19 cellular contexts compared by ENCODE assay signal in genomic region chrX:67622053-67622452, GRCh38.
DNase-seq lines count a peak whose midpoint lies in the region; ATAC-seq and TF ChIP-seq lines count a peak whose summit lies in the region.
"Had no signal": no experiment of that assay in that cellular context is flagged by ENCODE, and none has a peak within 500 bp of the region (broad histone marks: within the 10 kb centered on the region; RNA-seq: fewer than 3 reads in every experiment).

No MANE protein-coding gene starts in this region.

- TF ChIP-seq POLR2A in IMR-90 (IDR thresholded peaks at IDR 0.05; ENCODE audit: low read depth, low read length) = no peak

- no peak overlapping the region for H3K14ac ChIP-seq in IMR-90 (replicated peaks; ENCODE audit: low read depth, low read length)

- in situ Hi-C loops in IMR-90 (cut with MboI; ENCODE audit: low sequenced_read_pairs) = no loop called here

- no peak overlapping the region for H2AK9ac ChIP-seq in IMR-90 (replicated peaks; ENCODE audit: low read depth, low read length, poor library complexity)

- H4K5ac ChIP-seq in IMR-90 (ENCODE audit: low read depth, low read length) = no peak overlapping the region

- H4K91ac ChIP-seq in IMR-90 (ENCODE audit: insufficient read depth, low read depth, low read length) = no peak overlapping the region

- H3K9me1 ChIP-seq in IMR-90 (ENCODE audit: insufficient read depth, low read length) = no peaks in the 10 kb centered on the region

- H3F3A ChIP-seq in PC-9 (ENCODE audit: insufficient read depth, low read depth) = no peaks in the 10 kb centered on the region

- TF ChIP-seq CTCF in 22Rv1 (IDR thresholded peaks at IDR 0.05) (no peak), IMR-90 (conservative IDR thresholded peaks at IDR 0.05; ENCODE audit: low read depth, low read length) (no peak), PC-9 (conservative IDR thresholded peaks at IDR 0.05) (no peak)

- H4K20me1 ChIP-seq in IMR-90 (ENCODE audit: insufficient read depth, low read length) (no peaks in the 10 kb centered on the region), PC-9 (ENCODE audit: insufficient read depth) (no peaks in the 10 kb centered on the region)
- H4K20me1 ChIP-seq: BLaER1 had no signal

- no TSS peak for BruUV-seq in IMR-90 (replicated peaks; lab: Mats Ljungman, UMichigan)
- no TSS peak for BruUV-seq in PC-9 (replicated peaks; lab: Mats Ljungman, UMichigan)

- H3K9ac ChIP-seq in IMR-90 (ENCODE audit: low read depth, low read length) = no peak overlapping the region
- H3K9ac ChIP-seq: BLaER1, GM23248 had no signal

- ATAC-seq in Right ventricle myocardium inferior (peak; percentile 48), IMR-90 (ENCODE audit: low read depth) (no peak), HG02870 (IDR thresholded peaks at IDR 0.05; ENCODE audit: unreplicated experiment) (no peak)
- ATAC-seq: CD8-positive, alpha-beta T cell; GM12878; HCT116 had no signal

- H3K4me3 ChIP-seq in IMR-90 (ENCODE audit: insufficient read depth, low read depth, low read length) (no peak overlapping the region), PC-9 (no peak overlapping the region)
- H3K4me3 ChIP-seq: BLaER1, GM12878, GM23248 had no signal

- H3K56ac ChIP-seq in IMR-90 (ENCODE audit: extremely low read depth, insufficient read depth, low read length) = no peak overlapping the region

- H3K79me1 ChIP-seq in IMR-90 (ENCODE audit: low read depth in 1 of 2, low read length in 2 of 2) = no peaks in the 10 kb centered on the region

- WGBS in IMR-90 (ENCODE audit: extremely low coverage in 2 of 2, insufficient read length in 1 of 2), 2 experiments = 60% methylated on average over 1 of the region's 1 CpG; no CpG with 5 or more reads in 1 of the 2 experiments

- no peak overlapping the region for H2BK15ac ChIP-seq in IMR-90 (ENCODE audit: low read depth, low read length)

- H3K27ac ChIP-seq in 22Rv1 = peak overlapping the region; percentile 53
- H3K27ac ChIP-seq in IMR-90 (ENCODE audit: insufficient read depth, low read length) = no peak overlapping the region
- no peak overlapping the region for H3K27ac ChIP-seq in PC-9
- H3K27ac ChIP-seq: BLaER1, C4-2B, GM23248 had no signal

- POLR2A ChIA-PET in IMR-90 (lab: Charles Lee; ENCODE audit: unreplicated experiment) = no interaction called here
- POLR2A ChIA-PET in PC-9 (lab: Charles Lee; ENCODE audit: unreplicated experiment) = no interaction called here

- H2BK20ac ChIP-seq in IMR-90 (ENCODE audit: low read depth, low read length) = no peak overlapping the region

- H4K8ac ChIP-seq in IMR-90 (ENCODE audit: low read depth in 2 of 2, low read length in 2 of 2) = no peak overlapping the region

- H2AFZ ChIP-seq in IMR-90 (replicated peaks; ENCODE audit: low read length, poor library complexity) = no peak overlapping the region
- no peak overlapping the region for H2AFZ ChIP-seq in PC-9
- H2AFZ ChIP-seq: GM23248 had no signal

- DNase-seq in Right ventricle myocardium inferior (ENCODE audit: missing footprints) = no peak
- no peak for DNase-seq in cardiac septum (ENCODE audit: low spot score)
- DNase-seq in IMR-90 = no peak
- peak; percentile 21 for DNase-seq in fibroblast of gingiva (ENCODE audit: low read depth)
- no peak for DNase-seq in NCI-H146 treated with DMSO at 0.1 percent for 48 hours (lab: John Stamatoyannopoulos, UW; ENCODE audit: unreplicated experiment)
- no peak for DNase-seq in PC-9
- DNase-seq: 8988T; CD4-positive, CD25-positive, alpha-beta regulatory T cell; CD8-positive, alpha-beta T cell; DMS53; DND-41; GM23248; H9 had no signal

- H2AK5ac ChIP-seq in IMR-90 (ENCODE audit: low read depth, low read length) = no peak overlapping the region

- no peak overlapping the region for H2BK5ac ChIP-seq in IMR-90 (ENCODE audit: low read depth, low read length, poor library complexity, severe bottlenecking)

- H3K9me3 ChIP-seq in IMR-90 (ENCODE audit: control insufficient read depth, insufficient read depth, low read length) (0 out of 2 replicates have a peak, but pooled peaks cover 1% of the 10 kb centered on the region), PC-9 (ENCODE audit: insufficient read depth, low read depth) (no peaks in the 10 kb centered on the region)

- no peak for TF ChIP-seq RAD21 in IMR-90 (IDR thresholded peaks at IDR 0.05; ENCODE audit: low read length)

- H3K23ac ChIP-seq in IMR-90 (ENCODE audit: low read depth, low read length) = no peak overlapping the region

- no peak overlapping the region for H3K4me2 ChIP-seq in IMR-90 (ENCODE audit: low read depth, low read length)
- H3K4me2 ChIP-seq in PC-9 = no peak overlapping the region
- H3K4me2 ChIP-seq: BLaER1 had no signal

- H3K4me1 ChIP-seq in IMR-90 (ENCODE audit: control insufficient read depth, insufficient read depth, low read length) (no peaks in the 10 kb centered on the region), PC-9 (replicated peaks; ENCODE audit: insufficient read depth) (peaks cover 10% of the 10 kb centered on the region; the same call in 1 of the 2 replicates)
- H3K4me1 ChIP-seq: BLaER1 had no signal

- dilution Hi-C loops in IMR-90 (cut with HindIII; ENCODE audit: low sequenced_read_pairs, unreplicated experiment) = no loop called here

- H3K27me3 ChIP-seq in IMR-90 (ENCODE audit: control insufficient read depth, insufficient read depth, low read length) (no peaks in the 10 kb centered on the region), PC-9 (ENCODE audit: insufficient read depth, low read depth) (no peaks in the 10 kb centered on the region)
- H3K27me3 ChIP-seq: BLaER1 had no signal

- H3K79me2 ChIP-seq in PC-9 (ENCODE audit: low read depth) = no peaks in the 10 kb centered on the region

- H2BK120ac ChIP-seq in IMR-90 (ENCODE audit: low read depth, low read length) = no peak overlapping the region

- CTCF ChIA-PET in IMR-90 (lab: Yijun Ruan, JAX) (no interaction called here), PC-9 (lab: Charles Lee) (no interaction called here)

- intact Hi-C loops in Right ventricle myocardium inferior (cut with DNase I) = no loop called here
- intact Hi-C loops in cardiac septum (cut with DNase I) = no loop called here
- intact Hi-C loops in IMR-90 (cut with micrococcal nuclease) = no loop called here
- intact Hi-C loops in PC-9 (cut with micrococcal nuclease; ENCODE audit: unreplicated experiment) = no loop called here

- H3K36me3 ChIP-seq in IMR-90 (ENCODE audit: control insufficient read depth, insufficient read depth, low read length) (no peaks in the 10 kb centered on the region), PC-9 (ENCODE audit: low read depth) (no peaks in the 10 kb centered on the region)

- H3K18ac ChIP-seq in IMR-90 (ENCODE audit: low read depth, low read length) = no peak overlapping the region

- no peak overlapping the region for H3K4ac ChIP-seq in IMR-90 (ENCODE audit: low read depth, low read length)

- H3K9me2 ChIP-seq in PC-9 (ENCODE audit: insufficient read depth) = no peaks in the 10 kb centered on the region

TF ChIP-seq in IMR-90, 13 proteins besides CTCF, POLR2A, EP300 and RAD21:
- peak; percentile 67 for TF ChIP-seq MAFK (IDR thresholded peaks at IDR 0.05; ENCODE audit: low read depth, low read length)
- TF ChIP-seq CEBPB (IDR thresholded peaks at IDR 0.05; ENCODE audit: low read depth, low read length) = no peak
